8 cellular contexts compared by ENCODE assay signal in the genomic region with DNA sequence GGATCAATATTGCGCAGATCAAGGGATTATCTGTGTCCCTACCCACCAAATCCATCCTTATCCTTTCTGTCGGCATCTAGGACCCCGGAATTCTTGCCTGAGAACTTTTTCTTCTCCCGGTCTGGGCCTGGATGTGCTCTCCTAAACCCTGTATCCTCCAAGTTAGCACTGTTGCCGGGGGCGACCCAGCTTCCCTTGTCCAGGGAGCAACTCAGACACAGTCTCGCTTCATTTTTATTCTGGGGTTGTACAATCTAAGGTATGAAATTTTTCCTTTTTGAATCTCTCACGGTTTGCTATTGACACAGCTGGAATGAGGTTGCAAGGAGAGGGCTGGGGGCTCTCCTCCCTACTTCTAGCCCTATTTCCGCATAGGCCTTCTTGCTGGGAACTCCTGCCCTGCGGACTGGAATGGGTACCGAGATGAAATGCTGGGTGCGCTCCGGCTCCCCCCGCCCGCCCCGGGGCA. TPM values are rescaled to one million over a fixed set of nuclear protein-coding genes. Genes with fewer than 3 reads are reported as not detected.
DNase-seq lines count a peak whose midpoint lies in the region; ATAC-seq and TF ChIP-seq lines count a peak whose summit lies in the region.

No MANE protein-coding gene starts in this region.

- POLR2A ChIA-PET in activated CD4-positive, alpha-beta T cell treated with anti-CD3 and anti-CD28 coated beads for 36 hours (lab: Charles Lee) = interaction anchor here (1.1 to 3.0 kb wide), 5 partner anchors 8 to 19 kb away, joined by 3 to 48 read pairs (median 10); a partner anchor contains a TSS

- ATAC-seq in activated CD4-positive, alpha-beta T cell treated with anti-CD3 and anti-CD28 coated beads for 36 hours = no peak

- peak overlapping the region; percentile 97 for H3K27ac Mint-ChIP-seq in activated CD4-positive, alpha-beta T cell treated with anti-CD3 and anti-CD28 coated beads for 36 hours

- CTCF ChIA-PET in activated CD4-positive, alpha-beta T cell treated with anti-CD3 and anti-CD28 coated beads for 36 hours (lab: Charles Lee) = interaction anchor here (0.7 to 1.9 kb wide), 3 partner anchors 10 to 125 kb away, joined by 3 to 8 read pairs (median 6); a partner anchor contains a TSS

- H3K4me1 ChIP-seq in SJSA1 (replicated peaks) = peaks cover 6% of the 10 kb centered on the region; the same call in 1 of the 2 replicates
- peaks cover 3% of the 10 kb centered on the region for H3K4me1 ChIP-seq in rectal smooth muscle tissue (ENCODE audit: control insufficient read depth, insufficient read depth, low read length)

- H3K4me3 ChIP-seq in SJSA1 = peak overlapping the region; percentile 70
- peak overlapping the region; percentile 94 for H3K4me3 ChIP-seq in fibroblast of pulmonary artery (replicated peaks; ENCODE audit: low read depth, low read length)
- peak overlapping the region; percentile 91 for H3K4me3 ChIP-seq in rectal smooth muscle tissue (ENCODE audit: low read length)

- no peaks in the 10 kb centered on the region; the same call in 1 of the 2 replicates for H3K9me3 ChIP-seq in SJSA1 (replicated peaks)

- no peak for TF ChIP-seq CTCF in fibroblast of pulmonary artery (IDR thresholded peaks at IDR 0.05; ENCODE audit: low read length, missing control alignments)

- intact Hi-C loops in activated CD4-positive, alpha-beta T cell treated with anti-CD3 and anti-CD28 coated beads for 36 hours (cut with DNase I, micrococcal nuclease) = loop anchor here (1.0 to 5.0 kb wide), 7 partner anchors 8 to 144 kb away; a partner anchor contains a TSS

- H3K36me3 ChIP-seq in SJSA1 (peaks cover 14% of the 10 kb centered on the region), rectal smooth muscle tissue (ENCODE audit: control insufficient read depth, insufficient read depth, low read length) (no peaks in the 10 kb centered on the region)

- peak; percentile 24 for DNase-seq in activated CD4-positive, alpha-beta T cell treated with anti-CD3 and anti-CD28 coated beads for 36 hours
- DNase-seq in activated CD4-positive, alpha-beta T cell treated with anti-CD3 and anti-CD28 coated beads, Interleukin-2, amount 50 U/mL, for 48 hours = no peak
- DNase-seq in SJSA1 (ENCODE audit: low read depth in 1 of 2, low spot score in 2 of 2) (no peak), fibroblast of pulmonary artery (ENCODE audit: low read depth) (no peak), kidney tubule cell (ENCODE audit: low spot score) (no peak), RPMI8226 (no peak), NCI-H446 treated with DMSO at 0.1 percent for 48 hours (lab: John Stamatoyannopoulos, UW) (no peak)

- no peaks in the 10 kb centered on the region for H3K27me3 ChIP-seq in SJSA1 (replicated peaks)
- no peaks in the 10 kb centered on the region for H3K27me3 ChIP-seq in rectal smooth muscle tissue (ENCODE audit: control insufficient read depth, insufficient read depth, low read length)

- H3K9ac ChIP-seq in rectal smooth muscle tissue (ENCODE audit: low read length) = peak overlapping the region; percentile 71

- peaks cover 31% of the 10 kb centered on the region for H3K4me1 Mint-ChIP-seq in activated CD4-positive, alpha-beta T cell treated with anti-CD3 and anti-CD28 coated beads for 36 hours

- no peaks in the 10 kb centered on the region for H3K27me3 Mint-ChIP-seq in activated CD4-positive, alpha-beta T cell treated with anti-CD3 and anti-CD28 coated beads for 36 hours

- H3K27ac ChIP-seq in SJSA1 (peak overlapping the region; percentile 52; the same call in 1 of the 2 replicates), rectal smooth muscle tissue (ENCODE audit: low read depth, low read length) (peak overlapping the region; percentile 76)

- no peaks in the 10 kb centered on the region for H3K9me3 Mint-ChIP-seq in activated CD4-positive, alpha-beta T cell treated with anti-CD3 and anti-CD28 coated beads for 36 hours (ENCODE audit: low read depth)

- peak overlapping the region; percentile 91 for H3K4me3 Mint-ChIP-seq in activated CD4-positive, alpha-beta T cell treated with anti-CD3 and anti-CD28 coated beads for 36 hours

- peaks cover 37% of the 10 kb centered on the region for H3K36me3 Mint-ChIP-seq in activated CD4-positive, alpha-beta T cell treated with anti-CD3 and anti-CD28 coated beads for 36 hours (ENCODE audit: low read depth)

RNA-seq across cellular contexts. Expression of a gene that starts 0.4 kb away (rescaled TPM):
- total RNA-seq in activated CD4-positive, alpha-beta T cell treated with anti-CD3 and anti-CD28 coated beads for 36 hours = 100 to 1,000 TPM; 160 to 164 TPM
- total RNA-seq in SJSA1 (2014; rRNA removed; shearing (Covaris generic)) = 27.3 and 34.8 TPM in 2 replicates

RNA-seq across cellular contexts. Expression of a gene that starts 7.6 kb away (rescaled TPM):
- total RNA-seq in activated CD4-positive, alpha-beta T cell treated with anti-CD3 and anti-CD28 coated beads for 36 hours = 10 to 100 TPM; 24.2 to 24.7 TPM
- 18.9 and 20.5 TPM in 2 replicates for total RNA-seq in SJSA1 (2014; rRNA removed; shearing (Covaris generic))

RNA-seq across cellular contexts. Expression of a gene that starts 13.8 kb away (rescaled TPM):
- total RNA-seq in activated CD4-positive, alpha-beta T cell treated with anti-CD3 and anti-CD28 coated beads for 36 hours = 100 to 1,000 TPM; 216 to 257 TPM
- total RNA-seq in SJSA1 (2014; rRNA removed; shearing (Covaris generic)) = 43.8 and 60.4 TPM in 2 replicates

RNA-seq across cellular contexts. Expression of a gene that starts 14.2 kb away (rescaled TPM):
- total RNA-seq in activated CD4-positive, alpha-beta T cell treated with anti-CD3 and anti-CD28 coated beads for 36 hours = 10 to 100 TPM; 46.2 to 47.5 TPM
- 27.3 and 64.2 TPM in 2 replicates for total RNA-seq in SJSA1 (2014; rRNA removed; shearing (Covaris generic))

RNA-seq across cellular contexts. Expression of a gene that starts 32.8 kb away (rescaled TPM):
- total RNA-seq in activated CD4-positive, alpha-beta T cell treated with anti-CD3 and anti-CD28 coated beads for 36 hours = under 1 TPM; 0.05 to 0.09 TPM
- total RNA-seq in SJSA1 (2014; rRNA removed; shearing (Covaris generic)) = not detected in 2 replicates
